ENCODE assay signal across 8 cellular contexts in the genomic region with DNA sequence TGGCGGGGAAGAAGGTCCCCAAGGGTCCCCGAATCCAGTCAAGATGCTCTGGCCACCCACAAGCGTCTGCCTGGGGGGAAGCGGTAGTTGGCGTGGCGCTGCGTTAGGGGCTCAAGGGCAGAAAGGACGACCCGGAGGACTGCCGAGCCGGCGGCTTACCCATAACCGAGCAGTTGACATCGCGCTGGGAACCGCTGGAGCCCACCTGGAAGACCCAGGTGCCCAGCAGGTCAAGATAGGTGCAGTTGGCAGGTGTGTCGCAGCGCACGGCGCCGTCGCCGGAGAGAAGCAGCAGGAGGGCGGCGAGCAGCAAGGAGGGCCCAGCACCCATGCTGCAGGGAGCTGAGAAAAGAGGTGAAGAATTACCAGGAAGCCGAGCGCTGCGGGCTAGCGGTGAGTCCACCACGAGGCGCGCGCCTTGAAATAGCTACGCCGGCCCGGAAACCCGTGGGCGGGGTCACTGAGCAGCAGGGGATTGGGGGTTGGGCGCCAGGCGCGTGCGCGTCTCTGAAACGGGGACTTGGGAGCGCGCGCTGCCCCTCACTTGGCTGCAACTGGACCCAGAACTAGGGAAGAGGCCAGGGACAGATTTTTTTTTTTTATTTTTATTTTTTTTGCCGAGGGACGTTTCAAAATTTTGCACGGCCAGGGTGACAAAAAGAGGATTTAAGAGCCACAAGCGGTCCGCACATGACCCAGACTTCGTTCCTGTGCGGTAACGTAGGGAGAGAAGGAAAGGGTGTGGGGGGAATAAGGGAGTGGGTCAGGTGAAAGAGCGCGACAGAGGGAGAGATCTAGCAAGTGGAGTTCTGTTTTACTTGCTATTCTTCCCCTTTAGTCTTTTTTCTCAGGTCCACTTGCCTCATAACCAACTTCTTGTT. TPM values are rescaled to one million over a fixed set of nuclear protein-coding genes. Genes with fewer than 3 reads are reported as not detected.
A peak's percentile ranks its signal among the peaks of the same experiment; 100 is the strongest.
DNase-seq lines count a peak whose midpoint lies in the region; ATAC-seq, FAIRE-seq and TF ChIP-seq lines count a peak whose summit lies in the region.

A gene (minus strand): TSS at position 395 of the 881 bp plus-strand sequence. CDS start 64 bp downstream, at position 331.

- H3K9me3 Mint-ChIP-seq in activated CD4-positive, alpha-beta T cell treated with anti-CD3 and anti-CD28 coated beads, Interleukin-2, amount 10 ng/mL, durations not matched to agents 24 days and 14 days = no peaks in the 10 kb centered on the region
- no peaks in the 10 kb centered on the region for H3K9me3 Mint-ChIP-seq in dendritic cell treated with granulocyte-macrophage colony-stimulating factor and Interleukin-4, amounts not matched to agents 40 ng/mL and 50 ng/mL, for 4 days

- no peaks in the 10 kb centered on the region; a peak in 1 of 5 replicates for H3K36me3 ChIP-seq in HepG2 (replicated peaks in 1 of 2; ENCODE audit: control insufficient read depth in 1 of 2, insufficient read depth in 2 of 2, low read length in 2 of 2)

- no TSS peak for BruUV-seq in HepG2 (replicated peaks; lab: Mats Ljungman, UMichigan)

- TF ChIP-seq EP300 in HepG2 (IDR thresholded peaks at IDR 0.05; ENCODE audit: low read depth in 2 of 2, low read length in 2 of 2) = no peak
- TF ChIP-seq EP300 in HepG2 (CRISPR knock-in tag; IDR thresholded peaks at IDR 0.05; ENCODE audit: borderline replicate concordance) = no peak

- no peaks in the 10 kb centered on the region; a peak in 1 of 5 replicates for H3K27me3 ChIP-seq in HepG2 (ENCODE audit: control insufficient read depth in 1 of 2, insufficient read depth in 2 of 2, low read length in 2 of 2)

- in situ Hi-C loops in HepG2 (cut with HindIII; ENCODE audit: extremely low pct_ligation_motif_present, low pct_unique_long_range_greater_than_20kb) = no loop called here

- ATAC-seq in HG03378 (IDR thresholded peaks at IDR 0.05; ENCODE audit: unreplicated experiment) = peak; percentile 93
- peak; percentile 92 for ATAC-seq in HepG2

- TF ChIP-seq CTCF in HepG2 (CRISPR knock-in tag; IDR thresholded peaks at IDR 0.05) = peak; percentile 13; the same call in 1 of the 2 replicates

- peaks cover 42% of the 10 kb centered on the region for H3K4me1 Mint-ChIP-seq in activated CD4-positive, alpha-beta T cell treated with anti-CD3 and anti-CD28 coated beads, Interleukin-2, amount 10 ng/mL, durations not matched to agents 24 days and 14 days
- peaks cover 38% of the 10 kb centered on the region for H3K4me1 Mint-ChIP-seq in dendritic cell treated with granulocyte-macrophage colony-stimulating factor and Interleukin-4, amounts not matched to agents 40 ng/mL and 50 ng/mL, for 4 days (ENCODE audit: low read depth)

- H3K9ac ChIP-seq in HepG2 (ENCODE audit: insufficient read depth, low read depth, low read length) = peak within 1 kb of the TSS; percentile 81

- no peaks in the 10 kb centered on the region for H3K27me3 Mint-ChIP-seq in activated CD4-positive, alpha-beta T cell treated with anti-CD3 and anti-CD28 coated beads, Interleukin-2, amount 10 ng/mL, durations not matched to agents 24 days and 14 days
- no peaks in the 10 kb centered on the region for H3K27me3 Mint-ChIP-seq in dendritic cell treated with granulocyte-macrophage colony-stimulating factor and Interleukin-4, amounts not matched to agents 40 ng/mL and 50 ng/mL, for 4 days

- peaks cover 27% of the 10 kb centered on the region for H3K36me3 Mint-ChIP-seq in activated CD4-positive, alpha-beta T cell treated with anti-CD3 and anti-CD28 coated beads, Interleukin-2, amount 10 ng/mL, durations not matched to agents 24 days and 14 days (ENCODE audit: low read depth)
- H3K36me3 Mint-ChIP-seq in dendritic cell treated with granulocyte-macrophage colony-stimulating factor and Interleukin-4, amounts not matched to agents 40 ng/mL and 50 ng/mL, for 4 days (ENCODE audit: low read depth) = peaks cover 61% of the 10 kb centered on the region

- H3K4me3 Mint-ChIP-seq in activated CD4-positive, alpha-beta T cell treated with anti-CD3 and anti-CD28 coated beads, Interleukin-2, amount 10 ng/mL, durations not matched to agents 24 days and 14 days = peak within 1 kb of the TSS; percentile 83
- peak within 1 kb of the TSS; percentile 81 for H3K4me3 Mint-ChIP-seq in dendritic cell treated with granulocyte-macrophage colony-stimulating factor and Interleukin-4, amounts not matched to agents 40 ng/mL and 50 ng/mL, for 4 days

- 50% methylated on average over 52 of the region's 57 CpGs for WGBS in HepG2 (ENCODE audit: low lambda C conversion rate)

- no peaks in the 10 kb centered on the region for H4K20me1 ChIP-seq in HepG2 (ENCODE audit: insufficient read depth, low read length)

- H3K79me2 ChIP-seq in HepG2 (ENCODE audit: insufficient read depth, low read length) = peaks cover 15% of the 10 kb centered on the region

- H3K9me3 ChIP-seq in HepG2 (ENCODE audit: low read length) = no peaks in the 10 kb centered on the region

- peak within 1 kb of the TSS; percentile 99 for H3K27ac Mint-ChIP-seq in activated CD4-positive, alpha-beta T cell treated with anti-CD3 and anti-CD28 coated beads, Interleukin-2, amount 10 ng/mL, durations not matched to agents 24 days and 14 days
- peak within 1 kb of the TSS; percentile 90 for H3K27ac Mint-ChIP-seq in dendritic cell treated with granulocyte-macrophage colony-stimulating factor and Interleukin-4, amounts not matched to agents 40 ng/mL and 50 ng/mL, for 4 days

- DNase-seq in Ammon's horn (ENCODE audit: low spot score) = peak; percentile 78
- DNase-seq in NCI-H524 treated with DMSO at 0.1 percent for 48 hours (lab: John Stamatoyannopoulos, UW) = peak; percentile 36
- DNase-seq in activated CD4-positive, alpha-beta T cell treated with anti-CD3 and anti-CD28 coated beads, Interleukin-2, amount 10 ng/mL, durations not matched to agents 24 days and 14 days = peak; percentile 98
- DNase-seq in HepG2 (ENCODE audit: low spot score) = peak; percentile 73
- peak; percentile 93 for DNase-seq in stimulated activated CD4-positive, alpha-beta T cell treated with anti-CD3 and anti-CD28 coated beads, Interleukin-4, amount 100 ng/mL, for 1 hour

- H2AFZ ChIP-seq in HepG2 (ENCODE audit: low read length) = peak within 1 kb of the TSS; percentile 72

- no peak for TF ChIP-seq RAD21 in HepG2 (CRISPR knock-in tag; IDR thresholded peaks at IDR 0.05)

- TF ChIP-seq POLR2A in GM19193 (IDR thresholded peaks at IDR 0.05; ENCODE audit: extremely low read depth, insufficient read depth, insufficient read length) (peak; percentile 97), HepG2 (IDR thresholded peaks at IDR 0.05; ENCODE audit: insufficient read depth in 1 of 2, low read depth in 2 of 2, low read length in 2 of 2) (peak; percentile 77 to 80)

- peak within 1 kb of the TSS; percentile 77 for H3K4me2 ChIP-seq in HepG2 (ENCODE audit: low read depth, low read length)

- H3K4me1 ChIP-seq in HepG2 (ENCODE audit: insufficient read depth, low read length) = peaks cover 24% of the 10 kb centered on the region

- H3K27ac ChIP-seq in HepG2 (ENCODE audit: extremely low read length, insufficient read depth, low read length) = peak within 1 kb of the TSS; percentile 91

- CTCF ChIA-PET in HepG2 (lab: Yijun Ruan, JAX; ENCODE audit: low intra/inter-chr PET ratio, low total read pairs) = no interaction called here

- POLR2A ChIA-PET in HepG2 (lab: Yijun Ruan, JAX) = interaction anchor here (1.0 kb wide), 2 partner anchors 9 to 1396 kb away, joined by 3 to 5 read pairs; no protein-coding TSS in a partner anchor

- FAIRE-seq in HepG2 (lab: Jason Lieb, UNC) = no peak

- intact Hi-C loops in activated CD4-positive, alpha-beta T cell treated with anti-CD3 and anti-CD28 coated beads, Interleukin-2, amount 10 ng/mL, durations not matched to agents 24 days and 14 days (cut with micrococcal nuclease) = loop anchor here (1.0 to 5.0 kb wide), 5 partner anchors 20 to 200 kb away; no protein-coding TSS in a partner anchor
- intact Hi-C loops in dendritic cell treated with granulocyte-macrophage colony-stimulating factor and Interleukin-4, amounts not matched to agents 40 ng/mL and 50 ng/mL, for 4 days (cut with micrococcal nuclease) = loop anchor here (1.0 to 5.0 kb wide), 3 partner anchors 17 to 100 kb away; no protein-coding TSS in a partner anchor
- intact Hi-C loops in HepG2 (cut with micrococcal nuclease; ENCODE audit: unreplicated experiment) = no loop called here

- H3K4me3 ChIP-seq in HepG2 (replicated peaks in 1 of 3; ENCODE audit: insufficient read depth in 1 of 3, low read depth in 2 of 3, low read length in 3 of 3) = peak within 1 kb of the TSS; percentile 62 to 82 (median 73)

TF ChIP-seq in HepG2, 621 proteins besides CTCF, POLR2A, EP300 and RAD21 (continues in another document):
- 0 out of 2 replicates have a peak, but pooled peaks have one; percentile 30 for TF ChIP-seq ZNF430 (CRISPR knock-in tag; IDR thresholded peaks at IDR 0.05)
- TF ChIP-seq ZNF75D (CRISPR knock-in tag; IDR thresholded peaks at IDR 0.05; ENCODE audit: borderline replicate concordance) = no peak
- TF ChIP-seq JARID2 (CRISPR knock-in tag; IDR thresholded peaks at IDR 0.05; ENCODE audit: insufficient replicate concordance) = no peak
- TF ChIP-seq ZNF720 (CRISPR knock-in tag; IDR thresholded peaks at IDR 0.05) = no peak

RNA-seq across cellular contexts. Expression of the gene that starts here (rescaled TPM):
- 67.1 and 71.8 TPM in 2 replicates for total RNA-seq in activated CD4-positive, alpha-beta T cell treated with anti-CD3 and anti-CD28 coated beads, Interleukin-2, amount 10 ng/mL, durations not matched to agents 24 days and 14 days
- 69.3 and 144 TPM in 2 replicates for total RNA-seq in HepG2 (2016; rRNA removed; fragmentation: Illumina TruSeq; extraction: Trizol)
- total RNA-seq in HepG2 (2016; cell fraction: cytosol; rRNA removed; fragmentation: Illumina TruSeq; extraction: Trizol; ENCODE audit: low read depth) = 10.1 and 12.6 TPM in 2 replicates
- total RNA-seq in HepG2 (2016; cell fraction: insoluble cytoplasmic fraction; rRNA removed; fragmentation: Illumina TruSeq; extraction: Trizol) = 73.3 and 148 TPM in 2 replicates
- 17.2 and 21.5 TPM in 2 replicates for total RNA-seq in HepG2 (2016; cell fraction: membrane; rRNA removed; fragmentation: Illumina TruSeq; extraction: Trizol)
- 143 and 153 TPM in 2 replicates for total RNA-seq in HepG2 (2016; cell fraction: nucleus; rRNA removed; fragmentation: Illumina TruSeq; extraction: Trizol)
- 151 and 210 TPM in 2 replicates for polyA plus RNA-seq in HepG2 (2011; rRNA removed)
- 144 and 152 TPM in 2 replicates for polyA plus RNA-seq in HepG2 (2011; cell fraction: cytosol; rRNA removed)
- 49.6 and 56.2 TPM in 2 replicates for polyA plus RNA-seq in HepG2 (2011; cell fraction: nucleus; rRNA removed)
- polyA plus RNA-seq in HepG2 (2012) = 102 and 112 TPM in 2 replicates
- 12.9 TPM in 2 replicates for polyA plus RNA-seq in HepG2 (2016; cell fraction: cytosol; fragmentation: Illumina TruSeq; extraction: Trizol; ENCODE audit: low read depth)
- 79.7 and 80.7 TPM in 2 replicates for polyA plus RNA-seq in HepG2 (2016; cell fraction: insoluble cytoplasmic fraction; fragmentation: Illumina TruSeq; extraction: Trizol; ENCODE audit: low read depth)
- polyA plus RNA-seq in HepG2 (2016; cell fraction: membrane; fragmentation: Illumina TruSeq; extraction: Trizol; ENCODE audit: low read depth) = 19.3 and 20.8 TPM in 2 replicates
- 187 and 211 TPM in 2 replicates for polyA plus RNA-seq in HepG2 (2016; cell fraction: nucleus; fragmentation: Illumina TruSeq; extraction: Trizol; ENCODE audit: insufficient read depth, low read depth)
- 63.5 and 157 TPM in 2 replicates for polyA minus RNA-seq in HepG2 (2011; rRNA and poly(A)+ RNA removed; ENCODE audit: low replicate concordance)
- 116 and 179 TPM in 2 replicates for polyA minus RNA-seq in HepG2 (2011; cell fraction: cytosol; rRNA and poly(A)+ RNA removed)
- polyA minus RNA-seq in HepG2 (2011; cell fraction: nucleus; rRNA and poly(A)+ RNA removed) = 87.6 and 93.5 TPM in 2 replicates

Comparison
In these comparisons a context has a peak if more than half of its experiments do, and no peak if none do; other contexts are left out.
1. Peak in every context shown above with its lines: DNase-seq, ATAC-seq, H3K4me3 ChIP-seq and H3K27ac ChIP-seq.
2. DNase-seq: peak in every context shown above with its lines; median percentile 98 in activated CD4-positive, alpha-beta T cell treated with anti-CD3 and anti-CD28 coated beads, Interleukin-2, amount 10 ng/mL, durations not matched to agents 24 days and 14 days; 93 in stimulated activated CD4-positive, alpha-beta T cell treated with anti-CD3 and anti-CD28 coated beads, Interleukin-4, amount 100 ng/mL, for 1 hour; 78 in Ammon's horn; 73 in HepG2; 36 in NCI-H524 treated with DMSO at 0.1 percent for 48 hours.